In the genomic region with DNA sequence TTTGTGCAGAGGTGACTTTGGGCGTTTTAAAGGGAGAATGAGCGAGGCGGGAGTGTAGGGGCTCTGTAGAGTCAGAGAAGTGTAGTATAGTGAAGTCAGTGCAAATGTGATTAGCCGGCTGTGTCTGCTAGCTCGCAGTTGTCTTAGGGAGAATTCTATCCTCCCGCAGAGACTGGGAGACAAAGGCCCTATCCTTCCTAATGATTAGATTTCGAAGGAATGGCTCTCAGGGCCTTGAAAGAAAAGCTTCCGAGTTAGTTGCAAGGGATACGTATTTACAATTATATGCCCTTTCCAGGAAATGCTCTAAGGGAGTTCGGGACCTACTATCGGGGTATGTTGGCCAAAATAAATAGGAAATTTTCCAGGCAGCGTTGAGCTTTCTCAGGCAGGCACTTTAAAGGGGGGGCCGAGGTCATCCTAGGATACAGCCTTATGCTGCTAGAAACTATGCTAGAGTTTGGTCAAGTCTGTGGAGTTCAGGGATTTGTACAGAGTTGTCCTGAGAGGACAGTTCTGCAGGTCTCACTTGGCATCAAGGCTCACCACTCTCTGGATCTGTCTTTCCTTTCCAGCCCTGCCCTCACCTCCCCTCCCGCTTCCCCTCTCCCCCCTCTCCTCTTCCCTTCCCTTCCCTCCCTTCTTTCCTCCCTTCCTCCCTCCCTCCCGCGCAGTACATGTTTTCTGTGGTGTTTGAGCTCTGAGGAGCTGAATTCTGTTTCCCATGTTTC, we compare ENCODE assay signal across 8 cellular contexts. TPM values are rescaled to one million over a fixed set of nuclear protein-coding genes. Genes with fewer than 3 reads are reported as not detected.
DNase-seq lines count a peak whose midpoint lies in the region; TF ChIP-seq lines count a peak whose summit lies in the region.

No MANE protein-coding gene starts in this region.

- H3K9ac ChIP-seq in BLaER1: peak overlapping the region; percentile 98

- WGBS in ovary, 3 donors: 1% methylated on average over 16 of the region's 16 CpGs

- in situ Hi-C loops in HAP-1 (cut with MboI; ENCODE audit: low sequenced_read_pairs): loop anchor here (25.0 kb wide), 1 partner anchor 504 kb away; no protein-coding TSS in a partner anchor

- peak in 1 of 2 experiments; percentile 29 for DNase-seq in HAP-1 (ENCODE audit: low spot score in 2 of 2)
- no peak for DNase-seq in T-helper 2 cell treated with Interferon-gamma antibody and Interleukin-4, amounts not matched to agents 5 μg/mL and 100 μg/mL, for 36 hours (ENCODE audit: low spot score)
- peak; percentile 37 for DNase-seq in fibroblast of villous mesenchyme (ENCODE audit: low read depth)
- DNase-seq in ovary: no peak
- no peak for DNase-seq in NCI-H774 (lab: John Stamatoyannopoulos, UW)
- DNase-seq in SKM-1 treated with dmso at 0.1 percent for 144 hours (lab: John Stamatoyannopoulos, UW; ENCODE audit: unreplicated experiment): no peak
- no peak for DNase-seq in hepatic stellate cell (ENCODE audit: low spot score)

- TF ChIP-seq CTCF in fibroblast of villous mesenchyme (IDR thresholded peaks at IDR 0.05; ENCODE audit: insufficient read depth, low read depth, low read length) (no peak), ovary (IDR thresholded peaks at IDR 0.05) (no peak)

- peaks cover 40% of the 10 kb centered on the region for H3K4me1 Mint-ChIP-seq in T-helper 2 cell treated with Interferon-gamma antibody and Interleukin-4, amounts not matched to agents 5 μg/mL and 100 μg/mL, for 36 hours (ENCODE audit: low read depth)

- intact Hi-C loops in ovary (cut with DNase I): no loop called here

- H3K4me3 ChIP-seq in BLaER1 (peak overlapping the region; percentile 99), HAP-1 (peak overlapping the region; percentile 83), fibroblast of villous mesenchyme (ENCODE audit: low read depth, low read length) (peak overlapping the region; percentile 91), ovary (peak overlapping the region; percentile 77)

- no peak for TF ChIP-seq EP300 in ovary (IDR thresholded peaks at IDR 0.05)

- H3K4me2 ChIP-seq in BLaER1: peak overlapping the region; percentile 93

- H3K9me3 Mint-ChIP-seq in T-helper 2 cell treated with Interferon-gamma antibody and Interleukin-4, amounts not matched to agents 5 μg/mL and 100 μg/mL, for 36 hours: no peaks in the 10 kb centered on the region

- H3K9me3 ChIP-seq in BLaER1 (no peaks in the 10 kb centered on the region), HAP-1 (no peaks in the 10 kb centered on the region), ovary (no peaks in the 10 kb centered on the region)

- H3K4me1 ChIP-seq in BLaER1 (peaks cover 46% of the 10 kb centered on the region), HAP-1 (peaks cover 14% of the 10 kb centered on the region), ovary (ENCODE audit: insufficient read depth) (peaks cover 15% of the 10 kb centered on the region)

- H3K36me3 ChIP-seq in BLaER1 (peaks cover 27% of the 10 kb centered on the region), HAP-1 (replicated peaks) (peaks cover 28% of the 10 kb centered on the region), ovary (no peaks in the 10 kb centered on the region)

- no peak for TF ChIP-seq POLR2A in ovary (IDR thresholded peaks at IDR 0.05)

- peak overlapping the region; percentile 96 for H3K4me3 Mint-ChIP-seq in T-helper 2 cell treated with Interferon-gamma antibody and Interleukin-4, amounts not matched to agents 5 μg/mL and 100 μg/mL, for 36 hours

- H4K20me1 ChIP-seq in BLaER1: peaks cover 38% of the 10 kb centered on the region

- no peaks in the 10 kb centered on the region for H3K27me3 ChIP-seq in BLaER1
- H3K27me3 ChIP-seq in HAP-1 (ENCODE audit: low read depth): no peaks in the 10 kb centered on the region
- H3K27me3 ChIP-seq in ovary: no peaks in the 10 kb centered on the region

- peak overlapping the region; percentile 90 for H3K27ac ChIP-seq in BLaER1
- peak overlapping the region; percentile 27 to 59 for H3K27ac ChIP-seq in ovary

- no peaks in the 10 kb centered on the region for H3K27me3 Mint-ChIP-seq in T-helper 2 cell treated with Interferon-gamma antibody and Interleukin-4, amounts not matched to agents 5 μg/mL and 100 μg/mL, for 36 hours (ENCODE audit: low read depth)

- H3K36me3 Mint-ChIP-seq in T-helper 2 cell treated with Interferon-gamma antibody and Interleukin-4, amounts not matched to agents 5 μg/mL and 100 μg/mL, for 36 hours (ENCODE audit: low read depth): peaks cover 45% of the 10 kb centered on the region

- H3K27ac Mint-ChIP-seq in T-helper 2 cell treated with Interferon-gamma antibody and Interleukin-4, amounts not matched to agents 5 μg/mL and 100 μg/mL, for 36 hours: peak overlapping the region; percentile 99

RNA-seq across cellular contexts. Expression of a gene that starts 0.8 kb away (rescaled TPM):
- total RNA-seq in fibroblast of villous mesenchyme (40.3 and 46.6 TPM in 2 replicates), ovary (10 to 100 TPM; 38.8 to 73.0 (median 44.2) TPM)
- 10 to 100 TPM; 64.6 to 75.0 TPM for polyA plus RNA-seq in ovary

RNA-seq across cellular contexts. Expression of a gene that starts 1.1 kb away (rescaled TPM):
- total RNA-seq in fibroblast of villous mesenchyme (55.1 and 67.8 TPM in 2 replicates), ovary (10 to 100 TPM; 43.6 to 76.3 (median 53.7) TPM)
- polyA plus RNA-seq in ovary: 10 to 100 TPM; 47.2 to 79.0 TPM

RNA-seq across cellular contexts. Expression of a gene that starts 21.2 kb away (rescaled TPM):
- total RNA-seq in fibroblast of villous mesenchyme (4.5 and 5.2 TPM in 2 replicates), ovary (10 to 100 TPM in 1 of 7 donors, 1 to 10 TPM in 6; 5.9 to 11.2 (median 7.9) TPM)
- polyA plus RNA-seq in ovary: 1 to 10 TPM; 2.4 to 6.2 TPM
